Comparison of ENCODE assay signal across 8 cellular contexts in genomic region chr11:67289651-67290479, GRCh38.
DNase-seq lines count a peak whose midpoint lies in the region; ATAC-seq lines count a peak whose summit lies in the region.

No MANE protein-coding gene starts in this region.

- H3K36me3 Mint-ChIP-seq in stimulated activated naive CD8-positive, alpha-beta T cell treated with anti-CD3 and anti-CD28 coated beads, Interleukin-15, Interleukin-2, amounts not matched to agents 100 ng/mL and 50 ng/mL, for 24 hours (ENCODE audit: low read depth): peaks cover 46% of the 10 kb centered on the region
- H3K36me3 Mint-ChIP-seq in stimulated activated naive B cell treated with anti-CD40 and anti-IgM and Interleukin-4, amounts not matched to agents 10 μg/mL and 1 μg/mL and 100 μg/mL, for 72 hours: peaks cover 42 to 52% of the 10 kb centered on the region in 2 donors

- peak overlapping the region; percentile 76 for H3K27ac ChIP-seq in angular gyrus (ENCODE audit: low read depth, low read length)

- DNase-seq in stimulated activated naive CD8-positive, alpha-beta T cell treated with anti-CD3 and anti-CD28 coated beads, Interleukin-15, Interleukin-2, amounts not matched to agents 100 U/mL and 50 U/mL, for 24 hours: no peak
- DNase-seq in iPS-NIHi11 (ENCODE audit: low spot score) (peak; percentile 61), NCI-H510A treated with DMSO at 0.1 percent for 48 hours (lab: John Stamatoyannopoulos, UW) (no peak), ecto neural progenitor cell (ENCODE audit: low spot score) (no peak), DMS153 treated with DMSO at 0.1 percent for 48 hours (lab: John Stamatoyannopoulos, UW; ENCODE audit: unreplicated experiment) (no peak)
- DNase-seq in stimulated activated naive B cell treated with anti-CD40 and anti-IgM and Interleukin-4, amounts not matched to agents 10 μg/mL and 1 μg/mL and 100 μg/mL, for 72 hours: no peak

- H3K27me3 Mint-ChIP-seq in stimulated activated naive CD8-positive, alpha-beta T cell treated with anti-CD3 and anti-CD28 coated beads, Interleukin-15, Interleukin-2, amounts not matched to agents 100 ng/mL and 50 ng/mL, for 24 hours: no peaks in the 10 kb centered on the region
- no peaks in the 10 kb centered on the region for H3K27me3 Mint-ChIP-seq in stimulated activated naive B cell treated with anti-CD40 and anti-IgM and Interleukin-4, amounts not matched to agents 10 μg/mL and 1 μg/mL and 100 μg/mL, for 72 hours

- H3K9me3 Mint-ChIP-seq in stimulated activated naive CD8-positive, alpha-beta T cell treated with anti-CD3 and anti-CD28 coated beads, Interleukin-15, Interleukin-2, amounts not matched to agents 100 ng/mL and 50 ng/mL, for 24 hours: no peaks in the 10 kb centered on the region
- peaks cover 0 to 1% of the 10 kb centered on the region in 2 donors for H3K9me3 Mint-ChIP-seq in stimulated activated naive B cell treated with anti-CD40 and anti-IgM and Interleukin-4, amounts not matched to agents 10 μg/mL and 1 μg/mL and 100 μg/mL, for 72 hours

- peaks cover 68% of the 10 kb centered on the region for H3K4me1 Mint-ChIP-seq in stimulated activated naive CD8-positive, alpha-beta T cell treated with anti-CD3 and anti-CD28 coated beads, Interleukin-15, Interleukin-2, amounts not matched to agents 100 ng/mL and 50 ng/mL, for 24 hours (ENCODE audit: low read depth)
- peaks cover 36 to 70% of the 10 kb centered on the region in 2 donors for H3K4me1 Mint-ChIP-seq in stimulated activated naive B cell treated with anti-CD40 and anti-IgM and Interleukin-4, amounts not matched to agents 10 μg/mL and 1 μg/mL and 100 μg/mL, for 72 hours

- H3K4me3 Mint-ChIP-seq in stimulated activated naive CD8-positive, alpha-beta T cell treated with anti-CD3 and anti-CD28 coated beads, Interleukin-15, Interleukin-2, amounts not matched to agents 100 ng/mL and 50 ng/mL, for 24 hours: peak overlapping the region; percentile 92
- H3K4me3 Mint-ChIP-seq in stimulated activated naive B cell treated with anti-CD40 and anti-IgM and Interleukin-4, amounts not matched to agents 10 μg/mL and 1 μg/mL and 100 μg/mL, for 72 hours: peak overlapping the region; percentile 88 to 93

- peak overlapping the region; percentile 92 for H3K27ac Mint-ChIP-seq in stimulated activated naive CD8-positive, alpha-beta T cell treated with anti-CD3 and anti-CD28 coated beads, Interleukin-15, Interleukin-2, amounts not matched to agents 100 ng/mL and 50 ng/mL, for 24 hours
- H3K27ac Mint-ChIP-seq in stimulated activated naive B cell treated with anti-CD40 and anti-IgM and Interleukin-4, amounts not matched to agents 10 μg/mL and 1 μg/mL and 100 μg/mL, for 72 hours: peak overlapping the region; percentile 95

- no peak for ATAC-seq in stimulated activated naive CD8-positive, alpha-beta T cell treated with anti-CD3 and anti-CD28 coated beads, Interleukin-15, Interleukin-2, amounts not matched to agents 100 U/mL and 50 U/mL, for 24 hours
- ATAC-seq in stimulated activated naive B cell treated with anti-CD40 and anti-IgM and Interleukin-4, amounts not matched to agents 10 μg/mL and 1 μg/mL and 100 μg/mL, for 72 hours (replicated peaks): no peak
